Comparison of ENCODE assay signal across 22 cellular contexts in the genomic region with DNA sequence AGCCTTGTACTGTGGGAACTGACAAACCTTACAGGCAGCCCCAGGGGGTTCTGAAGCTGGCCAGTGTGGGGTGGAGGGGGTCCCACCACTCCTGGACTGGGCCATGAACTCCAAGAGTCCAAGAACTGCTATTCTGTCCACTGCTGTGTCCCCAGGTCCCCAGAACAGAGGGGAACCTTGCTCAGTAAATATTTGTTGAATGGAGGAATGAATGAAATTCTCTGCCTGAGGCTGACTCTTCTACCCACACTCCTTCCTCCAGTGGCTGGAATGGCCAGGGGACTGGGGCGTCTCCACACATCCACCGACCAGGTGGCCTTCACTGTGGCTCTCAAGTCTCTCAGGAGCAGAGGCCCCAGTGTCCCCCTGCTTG. TPM values are rescaled to one million over a fixed set of nuclear protein-coding genes. Genes with fewer than 3 reads are reported as not detected.
"Had no signal": no experiment of that assay in that cellular context is flagged by ENCODE, and none has a peak within 500 bp of the region (broad histone marks: within the 10 kb centered on the region; RNA-seq: fewer than 3 reads in every experiment).

No MANE protein-coding gene starts in this region.

- H3K9me3 Mint-ChIP-seq: activated CD4-positive, alpha-beta memory T cell treated with anti-CD3 and anti-CD28 coated beads for 36 hours; activated naive CD8-positive, alpha-beta T cell treated with anti-CD3 and anti-CD28 coated beads, Interleukin-2, amount 10 ng/mL, durations not matched to agents 7 days and 5 days; immature natural killer cell; naive B cell; neural crest cell; stimulated activated naive CD8-positive, alpha-beta T cell treated with anti-CD3 and anti-CD28 coated beads, Interleukin-15, Interleukin-2, amounts not matched to agents 100 ng/mL and 50 ng/mL, for 24 hours had no signal

- H3K4me3 Mint-ChIP-seq: activated CD4-positive, alpha-beta memory T cell treated with anti-CD3 and anti-CD28 coated beads for 36 hours; activated naive CD8-positive, alpha-beta T cell treated with anti-CD3 and anti-CD28 coated beads, Interleukin-2, amount 10 ng/mL, durations not matched to agents 7 days and 5 days; immature natural killer cell; neural crest cell; stimulated activated naive CD8-positive, alpha-beta T cell treated with anti-CD3 and anti-CD28 coated beads, Interleukin-15, Interleukin-2, amounts not matched to agents 100 ng/mL and 50 ng/mL, for 24 hours; T-helper 17 cell had no signal

- H3K36me3 ChIP-seq: brain microvascular endothelial cell, upper lobe of right lung had no signal

- H3K36me3 Mint-ChIP-seq: activated CD4-positive, alpha-beta memory T cell treated with anti-CD3 and anti-CD28 coated beads for 36 hours; immature natural killer cell; naive B cell had no signal

- H3K9me3 ChIP-seq: upper lobe of right lung had no signal

- H3K27ac ChIP-seq: brain microvascular endothelial cell, VCaP had no signal

- H3K27me3 Mint-ChIP-seq: activated CD4-positive, alpha-beta memory T cell treated with anti-CD3 and anti-CD28 coated beads for 36 hours; activated naive CD8-positive, alpha-beta T cell treated with anti-CD3 and anti-CD28 coated beads, Interleukin-2, amount 10 ng/mL, durations not matched to agents 7 days and 5 days; naive B cell; progenitor cell of endocrine pancreas; stimulated activated naive CD8-positive, alpha-beta T cell treated with anti-CD3 and anti-CD28 coated beads, Interleukin-15, Interleukin-2, amounts not matched to agents 100 ng/mL and 50 ng/mL, for 24 hours; T-helper 17 cell had no signal

- H3K27me3 ChIP-seq: brain microvascular endothelial cell, upper lobe of right lung had no signal

- ATAC-seq: esophagus mucosa, left ventricle myocardium superior, T-helper 17 cell, upper lobe of right lung had no signal

- DNase-seq: activated CD4-positive, alpha-beta memory T cell treated with anti-CD3 and anti-CD28 coated beads for 36 hours; activated naive CD4-positive, alpha-beta T cell; activated naive CD8-positive, alpha-beta T cell treated with anti-CD3 and anti-CD28 coated beads, Interleukin-2, amount 10 ng/mL, durations not matched to agents 7 days and 5 days; brain microvascular endothelial cell; cortex of kidney; effector CD4-positive, alpha-beta T cell; immature natural killer cell; kidney glomerular epithelial cell; left ventricle myocardium superior; naive B cell; stimulated activated CD4-positive, alpha-beta T cell treated with anti-CD3 and anti-CD28 coated beads, Interleukin-2, amount 100 ng/mL, for 24 hours; T-helper 17 cell; upper lobe of right lung had no signal

- H3K27ac Mint-ChIP-seq: activated CD4-positive, alpha-beta memory T cell treated with anti-CD3 and anti-CD28 coated beads for 36 hours; activated naive CD8-positive, alpha-beta T cell treated with anti-CD3 and anti-CD28 coated beads, Interleukin-2, amount 10 ng/mL, durations not matched to agents 7 days and 5 days; naive B cell; progenitor cell of endocrine pancreas; stimulated activated naive CD8-positive, alpha-beta T cell treated with anti-CD3 and anti-CD28 coated beads, Interleukin-15, Interleukin-2, amounts not matched to agents 100 ng/mL and 50 ng/mL, for 24 hours; T-helper 17 cell had no signal

- H3K4me3 ChIP-seq: upper lobe of right lung had no signal

RNA-seq across cellular contexts. Expression of a gene that starts 26.2 kb away (rescaled TPM):
- total RNA-seq: neural crest cell, progenitor cell of endocrine pancreas had no signal

RNA-seq across cellular contexts. Expression of a gene that starts 41.2 kb away (rescaled TPM):
- total RNA-seq: esophagus mucosa, left ventricle myocardium superior, mononuclear cell, neural crest cell, osteoblast, progenitor cell of endocrine pancreas, skeletal muscle tissue, T-helper 17 cell, temporal lobe, upper lobe of right lung had no signal
